ENCODE assay signal across 26 cellular contexts in genomic region chr20:47071646-47072185, GRCh38.
"Had no signal": no experiment of that assay in that cellular context is flagged by ENCODE, and none has a peak within 500 bp of the region (broad histone marks: within the 10 kb centered on the region; RNA-seq: fewer than 3 reads in every experiment).

No MANE protein-coding gene starts in this region.

- ATAC-seq: effector memory CD8-positive, alpha-beta T cell; foreskin keratinocyte; gastroesophageal sphincter; heart left ventricle; left colon; left lung; left ventricle myocardium superior; lower lobe of right lung had no signal

- FAIRE-seq: endometrium, frontal cortex, kidney had no signal

- H3K36me3 Mint-ChIP-seq: immature natural killer cell had no signal

- H3K4me3 Mint-ChIP-seq: dendritic cell treated with granulocyte-macrophage colony-stimulating factor and Interleukin-4, amounts not matched to agents 40 ng/mL and 50 ng/mL, for 4 days; effector memory CD8-positive, alpha-beta T cell; endodermal cell; immature natural killer cell; memory B cell had no signal

- H3K27me3 ChIP-seq: colonic mucosa, esophagus muscularis mucosa, foreskin keratinocyte, gastroesophageal sphincter, heart left ventricle, hepatocyte had no signal

- H3K27ac Mint-ChIP-seq: dendritic cell treated with granulocyte-macrophage colony-stimulating factor and Interleukin-4, amounts not matched to agents 40 ng/mL and 50 ng/mL, for 4 days; effector memory CD8-positive, alpha-beta T cell; endodermal cell; immature natural killer cell; memory B cell had no signal

- H3K9me3 Mint-ChIP-seq: effector memory CD8-positive, alpha-beta T cell had no signal

- DNase-seq: cerebellar nuclear complex; colonic mucosa; cortex of kidney; effector CD8-positive, alpha-beta T cell; effector memory CD8-positive, alpha-beta T cell; endodermal cell; foreskin keratinocyte; heart left ventricle; hypothalamus; immature natural killer cell; islet precursor cell; kidney; kidney glomerular epithelial cell; left colon; left lung; left ventricle myocardium superior; lower lobe of right lung; mesendoderm; midbrain had no signal

- H3K4me1 Mint-ChIP-seq: endodermal cell, immature natural killer cell, memory B cell had no signal

- H3K27ac ChIP-seq: colonic mucosa, esophagus muscularis mucosa, foreskin keratinocyte, gastroesophageal sphincter, heart left ventricle, hepatocyte, left lung, lower lobe of right lung had no signal

- H3K36me3 ChIP-seq: colonic mucosa, gastroesophageal sphincter, heart left ventricle, left lung, lower lobe of right lung had no signal

- H3K4me1 ChIP-seq: colonic mucosa, esophagus muscularis mucosa, foreskin keratinocyte, gastroesophageal sphincter, heart left ventricle, left lung, lower lobe of right lung had no signal

- H3K4me3 ChIP-seq: colonic mucosa, esophagus muscularis mucosa, gastroesophageal sphincter, heart left ventricle, hepatocyte, left lung, lower lobe of right lung had no signal
